21 cellular contexts compared by ENCODE assay signal in the genomic region with DNA sequence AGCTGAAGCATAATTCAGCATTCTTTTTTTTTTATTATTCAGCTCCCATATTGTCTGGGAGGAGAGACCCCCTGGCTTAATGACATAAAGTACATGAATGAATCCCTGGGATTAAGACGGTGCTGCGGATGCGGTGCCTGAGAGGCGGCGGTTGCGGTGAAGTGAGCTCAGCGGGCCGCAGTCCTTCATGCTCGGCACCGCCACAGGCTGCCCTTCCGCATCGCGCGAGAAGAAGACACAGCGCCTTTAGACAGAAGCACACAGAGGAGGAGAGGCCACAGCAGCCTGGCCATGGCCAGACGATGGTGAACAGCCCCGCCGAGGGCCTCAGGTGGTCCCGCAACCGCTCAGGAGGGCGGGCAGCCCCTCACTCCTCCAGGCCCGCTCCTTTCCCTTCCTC.
DNase-seq lines count a peak whose midpoint lies in the region; ATAC-seq and TF ChIP-seq lines count a peak whose summit lies in the region.
"Had no signal": no experiment of that assay in that cellular context is flagged by ENCODE, and none has a peak within 500 bp of the region (broad histone marks: within the 10 kb centered on the region; RNA-seq: fewer than 3 reads in every experiment).

No MANE protein-coding gene starts in this region.

- H4K5ac ChIP-seq in H9 (ENCODE audit: insufficient read length, low read depth, low read length): no peak overlapping the region

- TF ChIP-seq EP300 in gastroesophageal sphincter (IDR thresholded peaks at IDR 0.05): no peak
- no peak for TF ChIP-seq EP300 in transverse colon (IDR thresholded peaks at IDR 0.05; ENCODE audit: low read depth)

- no peak overlapping the region for H2BK120ac ChIP-seq in H9 (ENCODE audit: low read depth, low read length, poor library complexity, severe bottlenecking)

- H3K14ac ChIP-seq in H9 (ENCODE audit: insufficient read depth, low read length): 0 out of 2 replicates have a peak overlapping the region, but pooled peaks have one; percentile 76

- H3K36me3 ChIP-seq in gastroesophageal sphincter (no peaks in the 10 kb centered on the region), transverse colon (no peaks in the 10 kb centered on the region)

- H3K79me2 ChIP-seq in H9 (ENCODE audit: insufficient read depth, low read length): no peaks in the 10 kb centered on the region; the same call in 1 of the 2 replicates

- H3K4me3 ChIP-seq in choroid plexus epithelial cell (ENCODE audit: low read depth, low read length) (peak overlapping the region; percentile 21), gastroesophageal sphincter (no peak overlapping the region), transverse colon (no peak overlapping the region)

- H2BK20ac ChIP-seq in H9 (ENCODE audit: low read depth, low read length, poor library complexity, severe bottlenecking): no peak overlapping the region

- H3K27me3 Mint-ChIP-seq in H9 (ENCODE audit: low read depth): peaks cover 2% of the 10 kb centered on the region; the same call in 1 of the 2 replicates

- no peak overlapping the region for H2BK15ac ChIP-seq in H9 (ENCODE audit: low read depth, low read length)

- no peak overlapping the region for H3K4me3 Mint-ChIP-seq in H9
- H3K4me3 Mint-ChIP-seq: CD8-positive, alpha-beta memory T cell had no signal

- H3K4me2 ChIP-seq in H9 (ENCODE audit: insufficient read depth, insufficient read length, low read length): no peak overlapping the region
- H3K4me2 ChIP-seq: SK-N-SH had no signal

- H3K23me2 ChIP-seq in H9 (ENCODE audit: insufficient read length, low read depth, low read length, poor library complexity, severe bottlenecking): no peaks in the 10 kb centered on the region

- TF ChIP-seq CTCF in H9 (conservative IDR thresholded peaks at IDR 0.05) (no peak), choroid plexus epithelial cell (conservative IDR thresholded peaks at IDR 0.05; ENCODE audit: low read depth, low read length) (no peak), gastroesophageal sphincter (IDR thresholded peaks at IDR 0.05) (no peak), transverse colon (IDR thresholded peaks at IDR 0.05) (no peak)

- H2BK5ac ChIP-seq in H9 (ENCODE audit: insufficient read length, low read length): no peak overlapping the region

- H3K9ac ChIP-seq in H9 (ENCODE audit: extremely low read depth, insufficient read length, low read length): no peak overlapping the region
- H3K9ac ChIP-seq: SK-N-SH had no signal

- H3K27me3 ChIP-seq in H9 (ENCODE audit: insufficient read depth, low read length) (no peaks in the 10 kb centered on the region), gastroesophageal sphincter (no peaks in the 10 kb centered on the region), transverse colon (no peaks in the 10 kb centered on the region)

- H2AK5ac ChIP-seq in H9 (ENCODE audit: insufficient read length, low read length): no peak overlapping the region

- H3K36me3 Mint-ChIP-seq in H9 (ENCODE audit: insufficient read depth in 1 of 3, low read depth in 3 of 3): peaks cover 0 to 6% (median 0%) of the 10 kb centered on the region in 3 experiments; a peak in 4 of 7 replicates
- H3K36me3 Mint-ChIP-seq: CD8-positive, alpha-beta memory T cell had no signal

- H3K9me3 Mint-ChIP-seq in H9: peaks cover 3 to 6% of the 10 kb centered on the region in 2 experiments; a peak in 3 of 5 replicates

- ATAC-seq in gastroesophageal sphincter: no peak
- no peak for ATAC-seq in GM21825 (IDR thresholded peaks at IDR 0.05; ENCODE audit: unreplicated experiment)
- ATAC-seq: HCT116 had no signal

- peak overlapping the region; percentile 34 for H3K18ac ChIP-seq in H9 (ENCODE audit: insufficient read length, low read depth, low read length)

- no peak overlapping the region for H2BK12ac ChIP-seq in H9 (ENCODE audit: insufficient read length, low read depth, low read length)

- intact Hi-C loops in transverse colon (cut with DNase I; ENCODE audit: low total_unique reads): no loop called here

- in situ Hi-C loops in transverse colon (cut with MboI; ENCODE audit: low pct_ligation_motif_present in 1 of 4, low pct_unique_long_range_greater_than_20kb in 1 of 4, low sequenced_read_pairs in 3 of 4): no loop called here

- no peaks in the 10 kb centered on the region for H3K79me1 ChIP-seq in H9 (ENCODE audit: insufficient read depth, low read depth, low read length, poor library complexity, severe bottlenecking)

- 0 out of 7 replicates have a peak overlapping the region, but pooled peaks have one; percentile 35 to 62 (median 46) for H3K27ac Mint-ChIP-seq in H9

- WGBS in H9 (ENCODE audit: extremely low coverage, insufficient read length, low lambda C conversion rate): no CpG with 5 or more reads among the region's 22 CpGs
- WGBS in gastroesophageal sphincter (ENCODE audit: low coverage in 1 of 2), 2 donors: 74% methylated on average over 6 of the region's 22 CpGs; no CpG with 5 or more reads in 1 of the 2 donors
- 87 to 100% methylated on average over 3 to 22 of the region's 22 CpGs for WGBS in transverse colon (ENCODE audit: low coverage in 1 of 2), 2 donors

- peaks cover 2 to 6% of the 10 kb centered on the region in 2 experiments; a peak in 3 of 4 replicates for H3K4me1 Mint-ChIP-seq in H9
- H3K4me1 Mint-ChIP-seq: CD8-positive, alpha-beta memory T cell had no signal

- no peak overlapping the region for H3K56ac ChIP-seq in H9 (ENCODE audit: insufficient read length, low read depth, low read length)

- no peak overlapping the region for H3K23ac ChIP-seq in H9 (ENCODE audit: insufficient read length, low read depth, low read length)

- no peak for TF ChIP-seq POLR2A in gastroesophageal sphincter (IDR thresholded peaks at IDR 0.05)
- TF ChIP-seq POLR2A in transverse colon (IDR thresholded peaks at IDR 0.05): no peak

- no peak overlapping the region for H4K8ac ChIP-seq in H9 (replicated peaks; ENCODE audit: insufficient read length, low read depth, low read length)

- no peak overlapping the region for H3K27ac ChIP-seq in H9 (ENCODE audit: insufficient read length, low read depth, low read length)
- H3K27ac ChIP-seq in gastroesophageal sphincter: no peak overlapping the region
- H3K27ac ChIP-seq in transverse colon: no peak overlapping the region

- no peak overlapping the region for H3K4ac ChIP-seq in H9 (ENCODE audit: low read depth, low read length)

- no peak overlapping the region for H3T11ph ChIP-seq in H9 (ENCODE audit: low read length)

- no peak overlapping the region for H4K91ac ChIP-seq in H9 (ENCODE audit: insufficient read length, low read depth, low read length)

- DNase-seq in Daoy (ENCODE audit: low read depth) (peak; percentile 11), H9 (no peak), choroid plexus epithelial cell (ENCODE audit: low read depth) (peak; percentile 12), iris pigment epithelial cell (ENCODE audit: low read depth) (peak; percentile 4), MV-4-11 (lab: John Stamatoyannopoulos, UW) (no peak), transverse colon (no peak)
- DNase-seq: C1 segment of cervical spinal cord; CD8-positive, alpha-beta memory T cell; Kasumi-1; MM.1S; NCI-H1092 treated with DMSO at 0.1 percent for 48 hours; NCI-H146; NCI-H2029 treated with DMSO at 0.1 percent for 48 hours; NCI-H2171; OCI-M1; RPMI8226; SHP77 treated with DMSO at 0.1 percent for 48 hours; SK-N-SH had no signal

- H3K9me3 ChIP-seq in H9 (ENCODE audit: control insufficient read depth, low read depth, low read length): no peaks in the 10 kb centered on the region
- H3K9me3 ChIP-seq in gastroesophageal sphincter: peaks cover 0 to 5% (median 0%) of the 10 kb centered on the region in 3 donors
- no peaks in the 10 kb centered on the region for H3K9me3 ChIP-seq in transverse colon

- H2AFZ ChIP-seq in H9 (ENCODE audit: low read length): no peak overlapping the region

- H4K20me1 ChIP-seq in H9 (ENCODE audit: control insufficient read depth, insufficient read depth, insufficient read length): no peaks in the 10 kb centered on the region

- no peaks in the 10 kb centered on the region for H3K4me1 ChIP-seq in H9 (ENCODE audit: insufficient read depth, low read length)
- no peaks in the 10 kb centered on the region for H3K4me1 ChIP-seq in gastroesophageal sphincter
- H3K4me1 ChIP-seq in transverse colon: no peaks in the 10 kb centered on the region

Comparison
In these comparisons a context has a peak if more than half of its experiments do, and no peak if none do; other contexts are left out.
1. DNase-seq: peak in Daoy (single experiment), choroid plexus epithelial cell (single experiment) and iris pigment epithelial cell (single experiment); none in H9 (single experiment), MV-4-11 (single experiment) and transverse colon (single experiment).